29 cellular contexts compared by ENCODE assay signal in the genomic region with DNA sequence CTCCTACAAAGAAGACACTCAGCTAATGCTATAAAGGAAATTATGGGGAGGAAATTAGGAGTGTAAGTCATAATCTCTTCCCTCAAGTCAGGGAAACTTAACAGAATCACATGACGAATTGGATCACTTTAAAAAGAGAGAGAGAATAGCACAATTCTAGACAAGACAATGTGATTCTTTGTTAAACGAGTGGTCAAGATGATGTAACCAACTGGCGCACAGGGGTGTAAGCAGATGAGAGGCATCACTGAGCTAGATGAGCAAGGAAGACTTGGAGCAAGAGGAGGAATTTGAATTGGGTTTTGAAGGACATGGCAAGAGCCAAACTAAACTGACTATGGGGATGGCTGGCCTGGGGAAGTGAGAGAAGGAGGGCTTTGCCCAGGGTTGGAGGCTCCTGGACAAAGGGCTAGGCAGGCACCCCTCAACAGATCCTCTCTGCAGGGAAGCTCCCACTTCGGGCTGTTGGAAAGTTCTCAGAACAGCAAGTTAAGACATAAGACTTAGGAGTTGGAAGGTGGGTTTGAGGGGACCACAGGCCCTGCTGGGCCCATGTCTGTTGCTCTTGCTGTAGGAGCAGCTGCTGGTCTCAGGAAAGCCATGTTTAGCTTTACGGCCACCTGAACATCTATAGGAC.
A peak's percentile ranks its signal among the peaks of the same experiment; 100 is the strongest.
DNase-seq lines count a peak whose midpoint lies in the region; ATAC-seq, FAIRE-seq and TF ChIP-seq lines count a peak whose summit lies in the region.
"Had no signal": no experiment of that assay in that cellular context is flagged by ENCODE, and none has a peak within 500 bp of the region (broad histone marks: within the 10 kb centered on the region; RNA-seq: fewer than 3 reads in every experiment).

No MANE protein-coding gene starts in this region.

- no peak overlapping the region for H3K4me3 Mint-ChIP-seq in neural crest cell
- H3K4me3 Mint-ChIP-seq in type B pancreatic cell = no peak overlapping the region
- H3K4me3 Mint-ChIP-seq: activated T-helper 1 cell treated with anti-CD3 and anti-CD28 coated beads, Interleukin-12 subunit alpha, Interleukin-12 subunit beta, Interleukin-2, Interleukin-4 antibody, amounts not matched to agents 30 ng/mL and 10 ng/mL and 1 ng/mL, durations not matched to agents 14 hours and 24 hours and 36 hours; natural killer cell treated with Interleukin-12 subunit alpha and Interleukin-12 subunit beta and Interleukin-15 and Interleukin-18, amount 100 ng/mL, for 72 hours had no signal

- H3K9me3 Mint-ChIP-seq in neural crest cell = peaks cover 13% of the 10 kb centered on the region
- peaks cover 8% of the 10 kb centered on the region for H3K9me3 Mint-ChIP-seq in type B pancreatic cell
- H3K9me3 Mint-ChIP-seq: activated T-helper 1 cell treated with anti-CD3 and anti-CD28 coated beads, Interleukin-12 subunit alpha, Interleukin-12 subunit beta, Interleukin-2, Interleukin-4 antibody, amounts not matched to agents 30 ng/mL and 10 ng/mL and 1 ng/mL, durations not matched to agents 14 hours and 24 hours and 36 hours; natural killer cell treated with Interleukin-12 subunit alpha and Interleukin-12 subunit beta and Interleukin-15 and Interleukin-18, amount 100 ng/mL, for 72 hours had no signal

- H3K36me3 Mint-ChIP-seq in neural crest cell (ENCODE audit: low read depth) = no peaks in the 10 kb centered on the region
- H3K36me3 Mint-ChIP-seq in type B pancreatic cell = no peaks in the 10 kb centered on the region
- H3K36me3 Mint-ChIP-seq: natural killer cell treated with Interleukin-12 subunit alpha and Interleukin-12 subunit beta and Interleukin-15 and Interleukin-18, amount 100 ng/mL, for 72 hours had no signal

- TF ChIP-seq CTCF in neural crest cell (conservative IDR thresholded peaks at IDR 0.05) = no peak
- no peak for TF ChIP-seq CTCF in type B pancreatic cell (conservative IDR thresholded peaks at IDR 0.05)

- H3K27me3 Mint-ChIP-seq in neural crest cell (ENCODE audit: low read depth) (peaks cover 23% of the 10 kb centered on the region), type B pancreatic cell (peaks cover 32% of the 10 kb centered on the region)

- peak in 27 of 61 donors; percentile 8 to 71 (median 33) for DNase-seq in caudate nucleus (lab: John Stamatoyannopoulos, UW)
- no peak for DNase-seq in frontal cortex (ENCODE audit: low spot score in 2 of 2)
- no peak for DNase-seq in neural crest cell (ENCODE audit: low read depth, low spot score)
- peak; percentile 44 for DNase-seq in type B pancreatic cell (ENCODE audit: extremely low spot score, unreplicated experiment)
- DNase-seq in D341Med (ENCODE audit: low spot score) = no peak
- DNase-seq: activated CD4-positive, alpha-beta T cell treated with anti-CD3 and anti-CD28 coated beads, Interleukin-2, amount 50 U/mL, for 1 hour; activated naive CD4-positive, alpha-beta T cell treated with Interleukin-2 at 50 U/mL for 16 hours; COR-L47; DMS53; glutamatergic neuron; mucosa of descending colon; NCI-H1417 treated with DMSO at 0.1 percent for 48 hours; NCI-H2081; OCI-M1; retina; stimulated activated CD4-positive, alpha-beta T cell treated with anti-CD3 and anti-CD28 coated beads, Interleukin-1b, Interleukin-23, amount 100 ng/mL, for 48 hours; stimulated activated naive CD8-positive, alpha-beta T cell treated with anti-CD3 and anti-CD28 coated beads, Interleukin-15, Interleukin-2, amounts not matched to agents 100 U/mL and 50 U/mL, for 24 hours; T1000 had no signal

- FAIRE-seq in frontal cortex (lab: Jason Lieb, UNC) = peak; percentile 75
- FAIRE-seq: endothelial cell of umbilical vein, HepG2, keratinocyte had no signal

- ATAC-seq in HG02763 (IDR thresholded peaks at IDR 0.05; ENCODE audit: unreplicated experiment) = no peak
- ATAC-seq in HG02610 (IDR thresholded peaks at IDR 0.05; ENCODE audit: unreplicated experiment) = no peak
- ATAC-seq: HepG2; mucosa of descending colon; natural killer cell treated with Interleukin-12 subunit alpha and Interleukin-12 subunit beta and Interleukin-15 and Interleukin-18, amount 100 ng/mL, for 72 hours; stimulated activated naive CD8-positive, alpha-beta T cell treated with anti-CD3 and anti-CD28 coated beads, Interleukin-15, Interleukin-2, amounts not matched to agents 100 U/mL and 50 U/mL, for 24 hours had no signal

- peak overlapping the region; percentile 91 for H3K27ac ChIP-seq in caudate nucleus (ENCODE audit: low read depth, low read length)
- H3K27ac ChIP-seq: BLaER1 treated with 17β-estradiol and CSF1 and Interleukin-3, amounts not matched to agents 10 nM and 100 nM; RWPE1; SJSA1; thyroid gland had no signal

- peaks cover 6% of the 10 kb centered on the region for H3K4me1 Mint-ChIP-seq in neural crest cell
- H3K4me1 Mint-ChIP-seq in type B pancreatic cell (ENCODE audit: unreplicated experiment) = no peaks in the 10 kb centered on the region

- H3K27ac Mint-ChIP-seq in neural crest cell (ENCODE audit: unreplicated experiment) = peak overlapping the region; percentile 9
- no peak overlapping the region for H3K27ac Mint-ChIP-seq in type B pancreatic cell
- H3K27ac Mint-ChIP-seq: activated T-helper 1 cell treated with anti-CD3 and anti-CD28 coated beads, Interleukin-12 subunit alpha, Interleukin-12 subunit beta, Interleukin-2, Interleukin-4 antibody, amounts not matched to agents 30 ng/mL and 10 ng/mL and 1 ng/mL, durations not matched to agents 14 hours and 24 hours and 36 hours; natural killer cell treated with Interleukin-12 subunit alpha and Interleukin-12 subunit beta and Interleukin-15 and Interleukin-18, amount 100 ng/mL, for 72 hours had no signal
